ENCODE assay signal across 8 cellular contexts in genomic region chr11:65778901-65779668, GRCh38. TPM values are rescaled to one million over a fixed set of nuclear protein-coding genes. Genes with fewer than 3 reads are reported as not detected.
DNase-seq lines count a peak whose midpoint lies in the region; ATAC-seq, FAIRE-seq and TF ChIP-seq lines count a peak whose summit lies in the region.

No MANE protein-coding gene starts in this region.

- H3K56ac ChIP-seq in mesendoderm (ENCODE audit: low read length), result peak overlapping the region; percentile 78

- no peak for TF ChIP-seq RAD21 in K562 (CRISPR knock-in tag; conservative IDR thresholded peaks at IDR 0.05 in 1 of 2, IDR thresholded peaks at IDR 0.05 in 1 of 2)

- H2AK5ac ChIP-seq in mesendoderm (ENCODE audit: low read length), result no peak overlapping the region

- H2BK15ac ChIP-seq in mesendoderm (replicated peaks; ENCODE audit: low read depth), result no peak overlapping the region

- H3K4me1 ChIP-seq in left ventricle myocardium inferior (peaks cover 34% of the 10 kb centered on the region), right cardiac atrium (ENCODE audit: control insufficient read depth, insufficient read depth, low read length) (no peaks in the 10 kb centered on the region), K562 (replicated peaks in 1 of 2; ENCODE audit: control insufficient read depth in 2 of 2, insufficient read depth in 2 of 2, low read length in 2 of 2) (peaks cover 7 to 46% of the 10 kb centered on the region in 2 experiments; a peak in 4 of 5 replicates), mesendoderm (ENCODE audit: control insufficient read depth, low read depth, low read length) (no peaks in the 10 kb centered on the region), uterus (no peaks in the 10 kb centered on the region), testis (peaks cover 4% of the 10 kb centered on the region)

- peaks cover 4% of the 10 kb centered on the region for H3K27me3 ChIP-seq in left ventricle myocardium inferior (ENCODE audit: low read depth)
- no peaks in the 10 kb centered on the region for H3K27me3 ChIP-seq in right cardiac atrium (ENCODE audit: control insufficient read depth, insufficient read depth)
- no peaks in the 10 kb centered on the region for H3K27me3 ChIP-seq in K562 (ENCODE audit: control insufficient read depth in 2 of 2, insufficient read depth in 2 of 2, low read length in 2 of 2)
- H3K27me3 ChIP-seq in mesendoderm (ENCODE audit: insufficient read depth, low read length, poor library complexity), result no peaks in the 10 kb centered on the region
- H3K27me3 ChIP-seq in uterus, result no peaks in the 10 kb centered on the region
- H3K27me3 ChIP-seq in testis, result no peaks in the 10 kb centered on the region

- CTCF ChIA-PET in K562 (lab: Yijun Ruan, JAX; ENCODE audit: low intra/inter-chr PET ratio), result interaction anchor here (0.7 to 2.6 kb wide), 4 partner anchors 39 to 210 kb away, joined by 3 to 31 read pairs (median 3); no protein-coding TSS in a partner anchor

- no peak for TF ChIP-seq CTCF in left ventricle myocardium inferior (IDR thresholded peaks at IDR 0.05; ENCODE audit: borderline replicate concordance)
- no peak for TF ChIP-seq CTCF in K562 (IDR thresholded peaks at IDR 0.05 in 2 of 3, conservative IDR thresholded peaks at IDR 0.05 in 1 of 3; ENCODE audit: insufficient read depth in 2 of 3, low read depth in 1 of 3, low read length in 3 of 3)
- no peak for TF ChIP-seq CTCF in uterus (IDR thresholded peaks at IDR 0.05)
- TF ChIP-seq CTCF in testis (IDR thresholded peaks at IDR 0.05), result no peak

- H3K4me3 ChIP-seq in left ventricle myocardium inferior (peak overlapping the region; percentile 97), right cardiac atrium (ENCODE audit: low read length) (no peak overlapping the region), K562 (peak overlapping the region; percentile 86), mesendoderm (ENCODE audit: low read length) (no peak overlapping the region), uterus (peak overlapping the region; percentile 59 to 92), testis (peak overlapping the region in 1 of 2 donors; percentile 85)

- H3K18ac ChIP-seq in mesendoderm (ENCODE audit: low read length), result no peak overlapping the region

- H3K9ac ChIP-seq in K562 (ENCODE audit: insufficient read depth in 1 of 2, low read depth in 2 of 2, low read length in 2 of 2) (peak overlapping the region; percentile 91 to 99; a peak in 3 of 4 replicates), mesendoderm (ENCODE audit: low read length) (peak overlapping the region; percentile 72)

- TF ChIP-seq POLR2A in K562 (conservative IDR thresholded peaks at IDR 0.05), result no peak
- TF ChIP-seq POLR2A in uterus (IDR thresholded peaks at IDR 0.05), result no peak
- TF ChIP-seq POLR2A in testis (IDR thresholded peaks at IDR 0.05), result no peak

- H3K79me2 ChIP-seq in K562 (ENCODE audit: control insufficient read depth, insufficient read depth, low read length) (peaks cover 22% of the 10 kb centered on the region), mesendoderm (ENCODE audit: control insufficient read depth, insufficient read depth, low read length) (no peaks in the 10 kb centered on the region)

- no peak overlapping the region for H2BK5ac ChIP-seq in mesendoderm (ENCODE audit: low read length)

- intact Hi-C loops in left ventricle myocardium inferior (cut with micrococcal nuclease) (no loop called here), right cardiac atrium (cut with DNase I) (loop anchor here in 1 of 4 donors (10.0 kb wide), 1 partner anchor 64 kb away; the partner anchor contains the start of gene KAT5), K562 (cut with micrococcal nuclease) (no loop called here), uterus (cut with DNase I; ENCODE audit: low total_unique reads) (no loop called here), testis (cut with DNase I; ENCODE audit: low total_unique reads) (no loop called here)

- WGBS in right cardiac atrium, result 95% methylated on average over 25 of the region's 25 CpGs
- WGBS in K562 (ENCODE audit: insufficient coverage, low coverage, missing lambda C conversion rate), result 95% methylated on average over 19 of the region's 25 CpGs
- no CpG with 5 or more reads among the region's 25 CpGs for WGBS in mesendoderm (ENCODE audit: extremely low coverage, insufficient coverage, low lambda C conversion rate)
- WGBS in testis, 2 donors, result 87% methylated on average over 25 of the region's 25 CpGs; no CpG with 5 or more reads in 1 of the 2 donors

- POLR2A ChIA-PET in K562 (lab: Yijun Ruan, JAX), result interaction anchor here (0.6 to 3.3 kb wide), 8 partner anchors 8 to 272 kb away, joined by 3 to 18 read pairs (median 4); partner anchors contain the start of gene MUS81

- H3K36me3 ChIP-seq in left ventricle myocardium inferior (peaks cover 22% of the 10 kb centered on the region), K562 (ENCODE audit: control insufficient read depth, insufficient read depth, low read length) (peaks cover 36% of the 10 kb centered on the region; the same call in 2 of the 3 replicates), mesendoderm (ENCODE audit: control insufficient read depth, insufficient read depth, low read length) (no peaks in the 10 kb centered on the region), uterus (no peaks in the 10 kb centered on the region), testis (ENCODE audit: low read depth, missing control alignments) (no peaks in the 10 kb centered on the region)

- no peak for FAIRE-seq in K562 (lab: Jason Lieb, UNC)

- peak overlapping the region; percentile 76 for H3K27ac ChIP-seq in left ventricle myocardium inferior (replicated peaks)
- no peak overlapping the region for H3K27ac ChIP-seq in right cardiac atrium (ENCODE audit: low read length)
- no peak overlapping the region for H3K27ac ChIP-seq in K562 (ENCODE audit: extremely low read depth, low read depth, low read length)
- H3K27ac ChIP-seq in mesendoderm (ENCODE audit: low read depth, low read length), result no peak overlapping the region
- H3K27ac ChIP-seq in uterus, result no peak overlapping the region
- no peak overlapping the region for H3K27ac ChIP-seq in testis

- no peak for TF ChIP-seq EP300 in K562 (IDR thresholded peaks at IDR 0.05; ENCODE audit: low read length)

- H2BK120ac ChIP-seq in mesendoderm (ENCODE audit: low read depth, low read length), result no peak overlapping the region

- H3K79me1 ChIP-seq in mesendoderm (ENCODE audit: low read length), result no peaks in the 10 kb centered on the region

- H3K9me1 ChIP-seq in K562 (ENCODE audit: control insufficient read depth, insufficient read depth, low read length), result peaks cover 13% of the 10 kb centered on the region

- in situ Hi-C loops in K562 (cut with MboI), result no loop called here

- H4K20me1 ChIP-seq in K562 (replicated peaks; ENCODE audit: control insufficient read depth, insufficient read depth, low read length), result peaks cover 9% of the 10 kb centered on the region; the same call in 1 of the 2 replicates

- no peak overlapping the region for H2AFZ ChIP-seq in K562 (ENCODE audit: low read depth, low read length)

- no peak overlapping the region for H3K23ac ChIP-seq in mesendoderm (ENCODE audit: low read length)

- H3K4me2 ChIP-seq in K562 (ENCODE audit: insufficient read depth, low read length) (peak overlapping the region; percentile 98), mesendoderm (ENCODE audit: low read length) (peak overlapping the region; percentile 50)

- H4K8ac ChIP-seq in mesendoderm (ENCODE audit: low read depth, low read length), result no peak overlapping the region

- no peak for DNase-seq in left ventricle myocardium inferior
- no peak for DNase-seq in right cardiac atrium
- DNase-seq in K562 (ENCODE audit: extremely low read depth in 1 of 4, low spot score in 3 of 4), result no peak
- no peak for DNase-seq in mesendoderm
- DNase-seq in uterus, result no peak
- DNase-seq in NCI-H2107 treated with DMSO at 0.1 percent for 48 hours (lab: John Stamatoyannopoulos, UW; ENCODE audit: unreplicated experiment), result no peak
- DNase-seq in testis, result no peak
- DNase-seq in DMS 273 treated with DMSO at 0.1 percent for 48 hours (lab: John Stamatoyannopoulos, UW), result no peak

- H3K9me3 ChIP-seq in left ventricle myocardium inferior (replicated peaks), result no peaks in the 10 kb centered on the region
- H3K9me3 ChIP-seq in right cardiac atrium (ENCODE audit: control insufficient read depth, low read length), result no peaks in the 10 kb centered on the region
- no peaks in the 10 kb centered on the region for H3K9me3 ChIP-seq in K562 (replicated peaks; ENCODE audit: control insufficient read depth, insufficient read depth, low read depth, low read length)
- no peaks in the 10 kb centered on the region for H3K9me3 ChIP-seq in uterus
- no peaks in the 10 kb centered on the region for H3K9me3 ChIP-seq in testis

- ATAC-seq in right cardiac atrium (no peak), K562 (no peak)

- H4K5ac ChIP-seq in mesendoderm (ENCODE audit: low read length), result no peak overlapping the region

- no TSS peak for BruUV-seq in K562 (replicated peaks; lab: Mats Ljungman, UMichigan)

- no peak overlapping the region for H3K4ac ChIP-seq in mesendoderm (ENCODE audit: low read depth, low read length)

RNA-seq across cellular contexts. Expression of gene AP5B1, which starts 1.7 kb away (rescaled TPM):
- 5.4 TPM for total RNA-seq in left ventricle myocardium inferior
- total RNA-seq in right cardiac atrium, result 10 to 100 TPM in 1 of 4 donors, 1 to 10 TPM in 3; 9.0 to 14.1 (median 9.1) TPM
- polyA plus RNA-seq in right cardiac atrium, result 6.6 TPM
- total RNA-seq in K562 (2011; cell fraction: chromatin; rRNA removed; ENCODE audit: low replicate concordance), result 16.4 and 48.0 TPM in 2 replicates
- 43.4 and 48.4 TPM in 2 replicates for total RNA-seq in K562 (2011; cell fraction: nucleolus; rRNA removed)
- 26.7 and 28.3 TPM in 2 replicates for total RNA-seq in K562 (2011; cell fraction: nucleoplasm; rRNA removed)
- 13.0 and 17.0 TPM in 2 replicates for total RNA-seq in K562 (2014; rRNA removed)
- 3.1 and 3.5 TPM in 2 replicates for total RNA-seq in K562 (2014; rRNA removed; fragmentation: Illumina TruSeq; extraction: Trizol)
- total RNA-seq in K562 (2015; rRNA removed; fragmentation: Illumina TruSeq; extraction: Trizol), result 8.7 and 8.9 TPM in 2 replicates
- total RNA-seq in K562 (2021), result 23.2 and 24.2 TPM in 2 replicates
- polyA plus RNA-seq in K562 (2011; rRNA removed), result 5.1 and 7.7 TPM in 2 replicates
- polyA plus RNA-seq in K562 (2011; cell fraction: cytosol; rRNA removed), result 6.5 and 20.1 TPM in 2 replicates
- 17.1 and 27.9 TPM in 2 replicates for polyA plus RNA-seq in K562 (2011; cell fraction: nucleus; rRNA removed)
- 10.8 and 15.8 TPM in 2 replicates for polyA plus RNA-seq in K562 (2012)
- 4.6 and 9.1 TPM in 2 replicates for polyA plus RNA-seq in K562 (2014; fragmentation: Illumina TruSeq; extraction: Trizol)
- polyA plus RNA-seq in K562 (2014; fragmentation: Nextera tagmentation; extraction: Ambion mirVana), result under 1 TPM; 0.51 to 0.63 TPM
- 11.3 and 11.7 TPM in 2 replicates for polyA plus RNA-seq in K562 (2014; rRNA removed)
- 8.3 and 9.2 TPM in 2 replicates for polyA minus RNA-seq in K562 (2011; rRNA and poly(A)+ RNA removed)
- polyA minus RNA-seq in K562 (2011; cell fraction: cytosol; rRNA and poly(A)+ RNA removed), result 14.6 and 14.8 TPM in 2 replicates
- 17.5 and 18.7 TPM in 2 replicates for polyA minus RNA-seq in K562 (2011; cell fraction: nucleus; rRNA and poly(A)+ RNA removed)
- 1.4 TPM for polyA plus RNA-seq in mesendoderm (2013, experiment 1 of 2)
- polyA plus RNA-seq in mesendoderm (2013, experiment 2 of 2), result 1.5 TPM
- total RNA-seq in uterus, result 10 to 100 TPM in 1 of 4 donors, 1 to 10 TPM in 3; 2.4 to 17.1 (median 5.7) TPM
- 10 to 100 TPM; 13.5 to 14.8 TPM for total RNA-seq in testis
- 4.5 TPM for polyA plus RNA-seq in testis (ENCODE audit: insufficient read depth, low read depth, low replicate concordance)

RNA-seq across cellular contexts. Expression of gene OVOL1, which starts 7.8 kb away (rescaled TPM):
- not detected for total RNA-seq in left ventricle myocardium inferior
- not detected for total RNA-seq in right cardiac atrium
- polyA plus RNA-seq in right cardiac atrium, result not detected
- 0.09 TPM in 1 of 2 replicates, not detected in the other for total RNA-seq in K562 (2011; cell fraction: chromatin; rRNA removed; ENCODE audit: low replicate concordance)
- total RNA-seq in K562 (2011; cell fraction: nucleolus; rRNA removed), result not detected in 2 replicates
- total RNA-seq in K562 (2011; cell fraction: nucleoplasm; rRNA removed), result not detected in 2 replicates
- not detected in 2 replicates for total RNA-seq in K562 (2014; rRNA removed)
- total RNA-seq in K562 (2014; rRNA removed; fragmentation: Illumina TruSeq; extraction: Trizol), result not detected in 2 replicates
- not detected in 2 replicates for total RNA-seq in K562 (2015; rRNA removed; fragmentation: Illumina TruSeq; extraction: Trizol)
- 0.09 TPM in 1 of 2 replicates, not detected in the other for total RNA-seq in K562 (2021)
- polyA plus RNA-seq in K562 (2011; rRNA removed), result not detected in 2 replicates
- polyA plus RNA-seq in K562 (2011; cell fraction: cytosol; rRNA removed), result not detected in 2 replicates
- polyA plus RNA-seq in K562 (2011; cell fraction: nucleus; rRNA removed), result not detected in 2 replicates
- polyA plus RNA-seq in K562 (2012), result not detected in 2 replicates
- polyA plus RNA-seq in K562 (2014; fragmentation: Illumina TruSeq; extraction: Trizol), result not detected in 2 replicates
- polyA plus RNA-seq in K562 (2014; fragmentation: Nextera tagmentation; extraction: Ambion mirVana), result not detected
- not detected in 2 replicates for polyA plus RNA-seq in K562 (2014; rRNA removed)
- not detected in 2 replicates for polyA minus RNA-seq in K562 (2011; rRNA and poly(A)+ RNA removed)
- polyA minus RNA-seq in K562 (2011; cell fraction: cytosol; rRNA and poly(A)+ RNA removed), result not detected in 2 replicates
- not detected in 2 replicates for polyA minus RNA-seq in K562 (2011; cell fraction: nucleus; rRNA and poly(A)+ RNA removed)
- polyA plus RNA-seq in mesendoderm (2013, experiment 1 of 2), result 1.7 TPM
- polyA plus RNA-seq in mesendoderm (2013, experiment 2 of 2), result 2.0 TPM
- total RNA-seq in uterus, result 1 to 10 TPM in 1 of 4 donors, not detected in 3; 1.0 TPM
- 10 to 100 TPM; 27.6 to 33.9 TPM for total RNA-seq in testis
- polyA plus RNA-seq in testis (ENCODE audit: insufficient read depth, low read depth, low replicate concordance), result 72.4 TPM

RNA-seq across cellular contexts. Expression of gene SNX32, which starts 54.7 kb away (rescaled TPM):
- total RNA-seq in left ventricle myocardium inferior (not detected), right cardiac atrium (under 1 TPM in 3 of 4 donors, not detected in 1; 0.20 to 0.88 (median 0.48) TPM), K562 (2014; rRNA removed) (not detected in 2 replicates), K562 (2014; rRNA removed; fragmentation: Illumina TruSeq; extraction: Trizol) (not detected in 2 replicates), K562 (2015; rRNA removed; fragmentation: Illumina TruSeq; extraction: Trizol) (not detected in 2 replicates), K562 (2021) (not detected in 2 replicates), uterus (1 to 10 TPM in 1 of 4 donors, under 1 TPM in 1, not detected in 2; 0.58 to 2.6 TPM), testis (1 to 10 TPM; 3.2 to 4.0 TPM)
- polyA plus RNA-seq in right cardiac atrium (0.20 TPM), K562 (2011; rRNA removed) (not detected in 2 replicates), K562 (2014; fragmentation: Illumina TruSeq; extraction: Trizol) (not detected in 2 replicates), K562 (2014; fragmentation: Nextera tagmentation; extraction: Ambion mirVana) (under 1 TPM; 0.03 TPM), K562 (2014; rRNA removed) (not detected in 2 replicates), testis (ENCODE audit: insufficient read depth, low read depth, low replicate concordance) (4.9 TPM)
- 0.16 TPM in 1 of 2 replicates, not detected in the other for total RNA-seq in K562 (2011; cell fraction: chromatin; rRNA removed; ENCODE audit: low replicate concordance)
- not detected in 2 replicates for total RNA-seq in K562 (2011; cell fraction: nucleolus; rRNA removed)
- not detected in 2 replicates for total RNA-seq in K562 (2011; cell fraction: nucleoplasm; rRNA removed)
- polyA plus RNA-seq in K562 (2011; cell fraction: cytosol; rRNA removed), result not detected in 2 replicates
- polyA plus RNA-seq in K562 (2011; cell fraction: nucleus; rRNA removed), result 0.10 TPM in 1 of 2 replicates, not detected in the other
- 0.24 and 0.35 TPM in 2 replicates for polyA plus RNA-seq in K562 (2012)
- not detected in 2 replicates for polyA minus RNA-seq in K562 (2011; rRNA and poly(A)+ RNA removed)
- not detected in 2 replicates for polyA minus RNA-seq in K562 (2011; cell fraction: cytosol; rRNA and poly(A)+ RNA removed)
- polyA minus RNA-seq in K562 (2011; cell fraction: nucleus; rRNA and poly(A)+ RNA removed), result not detected in 2 replicates
- polyA plus RNA-seq in mesendoderm (2013, experiment 1 of 2), result 0.10 TPM
- polyA plus RNA-seq in mesendoderm (2013, experiment 2 of 2), result 0.08 TPM

RNA-seq across cellular contexts. Expression of gene RNASEH2C, which starts 58.5 kb away (rescaled TPM):
- total RNA-seq in left ventricle myocardium inferior (39.7 TPM), right cardiac atrium (10 to 100 TPM; 68.1 to 94.4 (median 76.4) TPM), K562 (2014; rRNA removed) (64.4 and 78.1 TPM in 2 replicates), K562 (2014; rRNA removed; fragmentation: Illumina TruSeq; extraction: Trizol) (9.0 and 11.7 TPM in 2 replicates), K562 (2015; rRNA removed; fragmentation: Illumina TruSeq; extraction: Trizol) (15.1 and 15.6 TPM in 2 replicates), K562 (2021) (78.2 and 87.2 TPM in 2 replicates), uterus (100 to 1,000 TPM in 1 of 4 donors, 10 to 100 TPM in 3; 35.2 to 107 (median 65.4) TPM), testis (10 to 100 TPM; 70.9 to 71.1 TPM)
- polyA plus RNA-seq in right cardiac atrium (158 TPM), K562 (2011; rRNA removed) (33.2 and 33.8 TPM in 2 replicates), K562 (2014; fragmentation: Illumina TruSeq; extraction: Trizol) (15.6 and 15.9 TPM in 2 replicates), K562 (2014; fragmentation: Nextera tagmentation; extraction: Ambion mirVana) (1 to 10 TPM; 5.4 to 9.4 TPM), K562 (2014; rRNA removed) (63.2 and 75.9 TPM in 2 replicates), testis (ENCODE audit: insufficient read depth, low read depth, low replicate concordance) (29.1 TPM)
- 43.1 and 99.3 TPM in 2 replicates for total RNA-seq in K562 (2011; cell fraction: chromatin; rRNA removed; ENCODE audit: low replicate concordance)
- total RNA-seq in K562 (2011; cell fraction: nucleolus; rRNA removed), result 62.9 and 67.9 TPM in 2 replicates
- total RNA-seq in K562 (2011; cell fraction: nucleoplasm; rRNA removed), result 55.1 and 61.4 TPM in 2 replicates
- polyA plus RNA-seq in K562 (2011; cell fraction: cytosol; rRNA removed), result 33.5 and 84.3 TPM in 2 replicates
- polyA plus RNA-seq in K562 (2011; cell fraction: nucleus; rRNA removed), result 65.0 and 106 TPM in 2 replicates
- polyA plus RNA-seq in K562 (2012), result 32.9 and 41.4 TPM in 2 replicates
- polyA minus RNA-seq in K562 (2011; rRNA and poly(A)+ RNA removed), result 10.3 and 11.0 TPM in 2 replicates
- polyA minus RNA-seq in K562 (2011; cell fraction: cytosol; rRNA and poly(A)+ RNA removed), result 9.4 and 19.7 TPM in 2 replicates
- 27.5 and 27.6 TPM in 2 replicates for polyA minus RNA-seq in K562 (2011; cell fraction: nucleus; rRNA and poly(A)+ RNA removed)
- polyA plus RNA-seq in mesendoderm (2013, experiment 1 of 2), result 38.3 TPM
- polyA plus RNA-seq in mesendoderm (2013, experiment 2 of 2), result 40.3 TPM

Comparison
In these comparisons a context has a peak if more than half of its experiments do, and no peak if none do; other contexts are left out.
1. H3K4me3 ChIP-seq: peak in left ventricle myocardium inferior (single experiment), K562 (single experiment) and uterus (2 of 2); none in right cardiac atrium (single experiment) and mesendoderm (single experiment).
2. RNA of gene OVOL1, which starts 7.8 kb away (total RNA-seq): 27.6 to 33.9 TPM in testis; 1.0 TPM in uterus, not detected in left ventricle myocardium inferior (single experiment), not detected in right cardiac atrium and 0.09 TPM in K562; every median in the first group is over 10 times any median in the second.